9 cellular contexts compared by ENCODE assay signal in the genomic region with DNA sequence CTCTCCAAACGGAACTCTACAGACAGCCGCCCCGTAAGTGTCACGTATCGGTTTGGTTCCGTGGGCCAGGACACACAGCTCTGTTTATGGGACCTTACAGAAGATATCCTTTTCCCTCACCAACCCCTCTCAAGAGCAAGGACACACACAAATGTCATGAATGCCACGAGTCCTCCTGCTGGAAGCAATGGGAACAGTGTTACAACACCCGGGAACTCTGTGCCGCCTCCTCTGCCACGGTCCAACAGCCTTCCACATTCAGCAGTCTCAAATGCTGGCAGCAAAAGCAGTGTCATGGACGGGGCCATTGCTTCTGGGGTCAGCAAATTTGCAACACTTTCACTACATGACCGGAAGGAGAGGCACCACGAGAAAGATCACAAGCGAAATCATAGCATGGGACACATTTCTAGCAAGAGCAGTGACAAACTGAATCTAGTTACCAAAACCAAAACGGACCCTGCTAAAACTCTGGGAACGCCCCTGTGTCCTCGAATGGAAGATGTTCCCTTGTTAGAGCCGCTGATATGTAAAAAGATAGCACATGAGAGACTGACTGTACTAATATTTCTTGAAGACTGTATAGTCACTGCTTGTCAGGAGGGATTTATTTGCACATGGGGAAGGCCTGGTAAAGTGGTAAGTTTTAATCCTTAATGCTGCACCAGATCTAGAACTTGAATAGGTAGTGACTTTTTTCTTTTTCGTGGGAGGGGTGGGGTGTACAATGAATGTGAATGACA.
DNase-seq lines count a peak whose midpoint lies in the region; ATAC-seq and TF ChIP-seq lines count a peak whose summit lies in the region.
"Had no signal": no experiment of that assay in that cellular context is flagged by ENCODE, and none has a peak within 500 bp of the region (broad histone marks: within the 10 kb centered on the region; RNA-seq: fewer than 3 reads in every experiment).

No MANE protein-coding gene starts in this region.

- POLR2A ChIA-PET in activated B cell treated with CpG ODN at 0.5 μM for 24 hours (lab: Charles Lee), result no interaction called here

- no peaks in the 10 kb centered on the region for H4K20me1 ChIP-seq in GM23248 (ENCODE audit: insufficient read depth)

- H3K27me3 Mint-ChIP-seq in activated B cell treated with CpG ODN at 0.5 μM for 24 hours, result no peaks in the 10 kb centered on the region

- in situ Hi-C loops in GM23248 (cut with MboI), result no loop called here

- H3K4me3 Mint-ChIP-seq in activated B cell treated with CpG ODN at 0.5 μM for 24 hours, result no peak overlapping the region

- H3K27ac ChIP-seq in GM23248 (no peak overlapping the region), left ventricle myocardium inferior (replicated peaks) (peak overlapping the region; percentile 51), ascending aorta (no peak overlapping the region)

- CTCF ChIA-PET in activated B cell treated with CpG ODN at 0.5 μM for 24 hours (lab: Charles Lee), result no interaction called here

- intact Hi-C loops in activated B cell treated with CpG ODN at 0.5 μM for 24 hours (cut with micrococcal nuclease), result no loop called here
- intact Hi-C loops in left ventricle myocardium inferior (cut with micrococcal nuclease), result no loop called here
- intact Hi-C loops in ascending aorta (cut with DNase I), result no loop called here

- peaks cover 76% of the 10 kb centered on the region for H3K36me3 Mint-ChIP-seq in activated B cell treated with CpG ODN at 0.5 μM for 24 hours (ENCODE audit: low read depth)

- H3K9ac ChIP-seq in GM23248, result no peak overlapping the region

- H3K4me1 Mint-ChIP-seq in activated B cell treated with CpG ODN at 0.5 μM for 24 hours, result no peaks in the 10 kb centered on the region

- peak; percentile 58 for DNase-seq in GM23248
- DNase-seq in activated B cell treated with CpG ODN at 0.5 μM for 24 hours, result no peak
- DNase-seq in left ventricle myocardium inferior, result no peak
- DNase-seq in putamen (ENCODE audit: low spot score), result peak; percentile 85
- no peak for DNase-seq in SKM-1 treated with dmso at 0.1 percent for 144 hours (lab: John Stamatoyannopoulos, UW; ENCODE audit: unreplicated experiment)
- no peak for DNase-seq in NCI-H1092 treated with DMSO at 0.1 percent for 48 hours (lab: John Stamatoyannopoulos, UW)
- no peak for DNase-seq in ascending aorta (ENCODE audit: low spot score in 2 of 2)
- DNase-seq: stimulated activated naive CD4-positive, alpha-beta T cell had no signal

- 68 to 72% methylated on average over 19 of the region's 19 CpGs for WGBS in GM23248 (ENCODE audit: low coverage in 1 of 2, low lambda C conversion rate in 2 of 2, missing lambda C conversion rate in 2 of 2), 2 experiments

- peak overlapping the region; percentile 42 for H3K27ac Mint-ChIP-seq in activated B cell treated with CpG ODN at 0.5 μM for 24 hours

- no peaks in the 10 kb centered on the region for H3K9me2 ChIP-seq in GM23248 (ENCODE audit: insufficient read depth)

- no peak overlapping the region for H3K4me2 ChIP-seq in GM23248 (ENCODE audit: unreplicated experiment)

- peaks cover 4% of the 10 kb centered on the region for H3F3A ChIP-seq in GM23248 (ENCODE audit: insufficient read depth)

- ATAC-seq in activated B cell treated with CpG ODN at 0.5 μM for 24 hours (ENCODE audit: low read depth), result no peak
- ATAC-seq in GM21825 (IDR thresholded peaks at IDR 0.05; ENCODE audit: unreplicated experiment), result no peak

- H3K9me3 ChIP-seq in GM23248 (ENCODE audit: low read depth), result no peaks in the 10 kb centered on the region
- H3K9me3 ChIP-seq in left ventricle myocardium inferior (replicated peaks), result no peaks in the 10 kb centered on the region
- H3K9me3 ChIP-seq in ascending aorta, result no peaks in the 10 kb centered on the region

- no peak for TF ChIP-seq CTCF in activated B cell treated with CpG ODN at 0.5 μM for 24 hours (IDR thresholded peaks at IDR 0.05)
- peak; percentile 55 for TF ChIP-seq CTCF in left ventricle myocardium inferior (IDR thresholded peaks at IDR 0.05; ENCODE audit: borderline replicate concordance)
- no peak for TF ChIP-seq CTCF in ascending aorta (IDR thresholded peaks at IDR 0.05)

- H3K79me2 ChIP-seq in GM23248 (ENCODE audit: insufficient read depth), result peaks cover 95% of the 10 kb centered on the region

- H3K4me3 ChIP-seq in GM23248, result no peak overlapping the region
- no peak overlapping the region for H3K4me3 ChIP-seq in left ventricle myocardium inferior
- H3K4me3 ChIP-seq in ascending aorta, result no peak overlapping the region

- H3K9me3 Mint-ChIP-seq in activated B cell treated with CpG ODN at 0.5 μM for 24 hours, result no peaks in the 10 kb centered on the region

- H3K4me1 ChIP-seq in GM23248 (ENCODE audit: insufficient read depth) (peaks cover under 1% of the 10 kb centered on the region; the same call in 1 of the 2 replicates), left ventricle myocardium inferior (peaks cover 22% of the 10 kb centered on the region), ascending aorta (no peaks in the 10 kb centered on the region)

- H3K27me3 ChIP-seq in GM23248 (replicated peaks; ENCODE audit: insufficient read depth) (no peaks in the 10 kb centered on the region), left ventricle myocardium inferior (ENCODE audit: low read depth) (no peaks in the 10 kb centered on the region), ascending aorta (no peaks in the 10 kb centered on the region)

- peaks cover 17% of the 10 kb centered on the region for H3K36me3 ChIP-seq in GM23248 (ENCODE audit: low read depth)
- peaks cover 59% of the 10 kb centered on the region for H3K36me3 ChIP-seq in left ventricle myocardium inferior
- peaks cover 28 to 44% of the 10 kb centered on the region in 2 donors for H3K36me3 ChIP-seq in ascending aorta

- no peak overlapping the region for H2AFZ ChIP-seq in GM23248

Comparison
In these comparisons a context has a peak if more than half of its experiments do, and no peak if none do; other contexts are left out.
1. DNase-seq: peak in GM23248 (single experiment) and putamen (single experiment); none in activated B cell treated with CpG ODN at 0.5 μM for 24 hours (single experiment), left ventricle myocardium inferior (single experiment), SKM-1 treated with dmso at 0.1 percent for 144 hours (single experiment), NCI-H1092 treated with DMSO at 0.1 percent for 48 hours (single experiment) and ascending aorta (0 of 2).